Comparison of ENCODE assay signal across 18 cellular contexts in genomic region chr1:243924188-243924587, GRCh38.
A peak's percentile ranks its signal among the peaks of the same experiment; 100 is the strongest.
DNase-seq lines count a peak whose midpoint lies in the region; TF ChIP-seq lines count a peak whose summit lies in the region.
"Had no signal": no experiment of that assay in that cellular context is flagged by ENCODE, and none has a peak within 500 bp of the region (broad histone marks: within the 10 kb centered on the region; RNA-seq: fewer than 3 reads in every experiment).

No MANE protein-coding gene starts in this region.

- intact Hi-C loops in activated CD4-positive, alpha-beta memory T cell treated with anti-CD3 and anti-CD28 coated beads for 36 hours (cut with micrococcal nuclease): no loop called here

- no peaks in the 10 kb centered on the region; the same call in 1 of the 2 replicates for H3K27me3 Mint-ChIP-seq in HFFc6 (ENCODE audit: insufficient read depth)
- peaks cover 20% of the 10 kb centered on the region for H3K27me3 Mint-ChIP-seq in activated CD4-positive, alpha-beta memory T cell treated with anti-CD3 and anti-CD28 coated beads for 36 hours
- peaks cover 14% of the 10 kb centered on the region for H3K27me3 Mint-ChIP-seq in activated naive CD4-positive, alpha-beta T cell treated with anti-CD3 and anti-CD28 coated beads, Interleukin-2, amount 10 ng/mL, durations not matched to agents 7 days and 5 days

- no peak overlapping the region for H3K4me3 ChIP-seq in AG04449 (ENCODE audit: low read depth, low read length)
- H3K4me3 ChIP-seq: gastrocnemius medialis, spleen had no signal

- peak overlapping the region; percentile 96 for H3K27ac Mint-ChIP-seq in HFFc6
- H3K27ac Mint-ChIP-seq in activated CD4-positive, alpha-beta memory T cell treated with anti-CD3 and anti-CD28 coated beads for 36 hours: no peak overlapping the region
- H3K27ac Mint-ChIP-seq in activated naive CD4-positive, alpha-beta T cell treated with anti-CD3 and anti-CD28 coated beads, Interleukin-2, amount 10 ng/mL, durations not matched to agents 7 days and 5 days: no peak overlapping the region
- H3K27ac Mint-ChIP-seq: activated CD4-positive, alpha-beta T cell treated with anti-CD3 and anti-CD28 coated beads, Interleukin-2, amount 10 ng/mL, durations not matched to agents 7 days and 5 days; B cell; nephron; type B pancreatic cell had no signal

- peaks cover 54% of the 10 kb centered on the region for H3K4me1 Mint-ChIP-seq in HFFc6 (ENCODE audit: low read depth)
- H3K4me1 Mint-ChIP-seq in activated CD4-positive, alpha-beta memory T cell treated with anti-CD3 and anti-CD28 coated beads for 36 hours (ENCODE audit: low read depth): no peaks in the 10 kb centered on the region
- H3K4me1 Mint-ChIP-seq in activated naive CD4-positive, alpha-beta T cell treated with anti-CD3 and anti-CD28 coated beads, Interleukin-2, amount 10 ng/mL, durations not matched to agents 7 days and 5 days: no peaks in the 10 kb centered on the region
- H3K4me1 Mint-ChIP-seq: activated CD4-positive, alpha-beta T cell treated with anti-CD3 and anti-CD28 coated beads, Interleukin-2, amount 10 ng/mL, durations not matched to agents 7 days and 5 days; B cell had no signal

- TF ChIP-seq CTCF in AG04449 (IDR thresholded peaks at IDR 0.05; ENCODE audit: insufficient read depth, low read length, missing control alignments) (no peak), HFFc6 (IDR thresholded peaks at IDR 0.05) (no peak)

- peaks cover 5% of the 10 kb centered on the region; the same call in 1 of the 2 replicates for H3K36me3 Mint-ChIP-seq in HFFc6 (ENCODE audit: low read depth)
- H3K36me3 Mint-ChIP-seq in activated CD4-positive, alpha-beta memory T cell treated with anti-CD3 and anti-CD28 coated beads for 36 hours: no peaks in the 10 kb centered on the region
- no peaks in the 10 kb centered on the region for H3K36me3 Mint-ChIP-seq in activated naive CD4-positive, alpha-beta T cell treated with anti-CD3 and anti-CD28 coated beads, Interleukin-2, amount 10 ng/mL, durations not matched to agents 7 days and 5 days
- H3K36me3 Mint-ChIP-seq: type B pancreatic cell had no signal

- CTCF ChIA-PET in AG04449 (lab: Yijun Ruan, JAX): interaction anchor here (1.5 kb wide), 1 partner anchor 176 kb away, joined by 3 read pairs; no protein-coding TSS in a partner anchor
- CTCF ChIA-PET in activated CD4-positive, alpha-beta memory T cell treated with anti-CD3 and anti-CD28 coated beads for 36 hours (lab: Charles Lee): no interaction called here
- CTCF ChIA-PET in activated naive CD4-positive, alpha-beta T cell treated with anti-CD3 and anti-CD28 coated beads, Interleukin-2, amount 10 ng/mL, durations not matched to agents 7 days and 5 days (lab: Charles Lee): no interaction called here

- peak overlapping the region; percentile 72 for H3K4me3 Mint-ChIP-seq in HFFc6
- H3K4me3 Mint-ChIP-seq in activated CD4-positive, alpha-beta memory T cell treated with anti-CD3 and anti-CD28 coated beads for 36 hours: no peak overlapping the region
- H3K4me3 Mint-ChIP-seq in activated naive CD4-positive, alpha-beta T cell treated with anti-CD3 and anti-CD28 coated beads, Interleukin-2, amount 10 ng/mL, durations not matched to agents 7 days and 5 days: no peak overlapping the region
- H3K4me3 Mint-ChIP-seq: activated CD4-positive, alpha-beta T cell treated with anti-CD3 and anti-CD28 coated beads, Interleukin-2, amount 10 ng/mL, durations not matched to agents 7 days and 5 days; B cell; nephron; type B pancreatic cell had no signal

- H3K9me3 Mint-ChIP-seq in HFFc6: no peaks in the 10 kb centered on the region; the same call in 1 of the 2 replicates
- H3K9me3 Mint-ChIP-seq in activated CD4-positive, alpha-beta memory T cell treated with anti-CD3 and anti-CD28 coated beads for 36 hours: no peaks in the 10 kb centered on the region
- no peaks in the 10 kb centered on the region for H3K9me3 Mint-ChIP-seq in activated naive CD4-positive, alpha-beta T cell treated with anti-CD3 and anti-CD28 coated beads, Interleukin-2, amount 10 ng/mL, durations not matched to agents 7 days and 5 days
- H3K9me3 Mint-ChIP-seq: activated CD4-positive, alpha-beta T cell treated with anti-CD3 and anti-CD28 coated beads, Interleukin-2, amount 10 ng/mL, durations not matched to agents 7 days and 5 days; nephron; type B pancreatic cell had no signal

- H3K27ac ChIP-seq in angular gyrus (ENCODE audit: low read depth, low read length): peak overlapping the region; percentile 37
- H3K27ac ChIP-seq: gastrocnemius medialis, spleen had no signal

- DNase-seq in AG04449 (ENCODE audit: low read depth, low spot score) (peak; percentile 47), HFFc6 (peak; percentile 83), glomerular visceral epithelial cell (ENCODE audit: extremely low spot score) (peak; percentile 51), mucosa of gallbladder (ENCODE audit: low spot score) (no peak), NCI-H524 (lab: John Stamatoyannopoulos, UW) (no peak)
- no peak for DNase-seq in activated CD4-positive, alpha-beta memory T cell treated with anti-CD3 and anti-CD28 coated beads for 36 hours
- no peak for DNase-seq in activated naive CD4-positive, alpha-beta T cell treated with anti-CD3 and anti-CD28 coated beads, Interleukin-2, amount 10 ng/mL, durations not matched to agents 7 days and 5 days
- DNase-seq: activated CD4-positive, alpha-beta T cell treated with anti-CD3 and anti-CD28 coated beads, Interleukin-2, amount 10 ng/mL, durations not matched to agents 7 days and 5 days; cerebellar nuclear complex; gastrocnemius medialis; left cardiac atrium; NCI-H1048; NCI-H524 treated with DMSO at 0.1 percent for 48 hours; spleen had no signal

- POLR2A ChIA-PET in AG04449 (lab: Yijun Ruan, JAX): no interaction called here
- POLR2A ChIA-PET in activated CD4-positive, alpha-beta memory T cell treated with anti-CD3 and anti-CD28 coated beads for 36 hours (lab: Charles Lee): interaction anchor here (0.6 kb wide), 1 partner anchor 108 kb away, joined by 3 read pairs; no protein-coding TSS in a partner anchor

Comparison
In these comparisons a context has a peak if more than half of its experiments do, and no peak if none do; other contexts are left out.
1. DNase-seq: peak in AG04449 (single experiment), HFFc6 (single experiment) and glomerular visceral epithelial cell (single experiment); none in activated CD4-positive, alpha-beta memory T cell treated with anti-CD3 and anti-CD28 coated beads for 36 hours (single experiment), mucosa of gallbladder (single experiment), NCI-H524 (0 of 2) and activated naive CD4-positive, alpha-beta T cell treated with anti-CD3 and anti-CD28 coated beads, Interleukin-2, amount 10 ng/mL, durations not matched to agents 7 days and 5 days (single experiment).